Comparison of ENCODE assay signal across 8 cellular contexts in genomic region chr7:116672596-116673503, GRCh38. TPM values are rescaled to one million over a fixed set of nuclear protein-coding genes. Genes with fewer than 3 reads are reported as not detected.
DNase-seq lines count a peak whose midpoint lies in the region; ATAC-seq and TF ChIP-seq lines count a peak whose summit lies in the region.

No MANE protein-coding gene starts in this region.

- ATAC-seq in GM21723 (IDR thresholded peaks at IDR 0.05; ENCODE audit: unreplicated experiment): no peak

- H3K9me3 Mint-ChIP-seq in endothelial cell (ENCODE audit: unreplicated experiment): no peaks in the 10 kb centered on the region

- no peak overlapping the region for H3K27ac Mint-ChIP-seq in endothelial cell (ENCODE audit: unreplicated experiment)

- no peaks in the 10 kb centered on the region for H3K36me3 Mint-ChIP-seq in endothelial cell (ENCODE audit: low read depth, unreplicated experiment)

- peaks cover 40% of the 10 kb centered on the region for H3K4me1 Mint-ChIP-seq in endothelial cell (ENCODE audit: unreplicated experiment)

- H3K27me3 Mint-ChIP-seq in endothelial cell (ENCODE audit: unreplicated experiment): peaks cover 5% of the 10 kb centered on the region

- H3K9me3 ChIP-seq in NT2/D1 (ENCODE audit: insufficient read depth, low read length): no peaks in the 10 kb centered on the region; the same call in 1 of the 2 replicates
- no peaks in the 10 kb centered on the region for H3K9me3 ChIP-seq in mucosa of stomach (ENCODE audit: control insufficient read depth, low read length)

- peak; percentile 47 for DNase-seq in ELF-1 (ENCODE audit: low read depth, low spot score)
- no peak for DNase-seq in NT2/D1 (ENCODE audit: low read depth, low spot score)
- no peak for DNase-seq in endothelial cell (ENCODE audit: low spot score)
- DNase-seq in activated effector memory CD4-positive, alpha-beta T cell treated with anti-CD3 and anti-CD28 coated beads, Interleukin-2, amount 50 U/mL, for 16 hours: no peak
- DNase-seq in activated T-cell treated with anti-CD3 and anti-CD28 coated beads for 4 hours: no peak
- DNase-seq in NCI-H446 (lab: John Stamatoyannopoulos, UW): no peak

- peak overlapping the region; percentile 95 for H3K4me3 Mint-ChIP-seq in endothelial cell (ENCODE audit: unreplicated experiment)

- H3K27me3 ChIP-seq in NT2/D1 (ENCODE audit: insufficient read depth, insufficient read length) (peaks cover 41% of the 10 kb centered on the region), mucosa of stomach (ENCODE audit: control insufficient read depth, insufficient read depth, low read length) (no peaks in the 10 kb centered on the region)

- H3K9ac ChIP-seq in NT2/D1 (ENCODE audit: insufficient read length, low read depth) (peak overlapping the region; percentile 76), mucosa of stomach (ENCODE audit: low read length) (peak overlapping the region; percentile 93)

- H3K36me3 ChIP-seq in NT2/D1 (ENCODE audit: insufficient read depth, insufficient read length, low read length) (no peaks in the 10 kb centered on the region), mucosa of stomach (ENCODE audit: control insufficient read depth, insufficient read depth, low read length) (no peaks in the 10 kb centered on the region)

- H3K4me3 ChIP-seq in NT2/D1 (ENCODE audit: insufficient read length, low read depth) (peak overlapping the region; percentile 58), mucosa of stomach (ENCODE audit: low read length) (peak overlapping the region; percentile 52)

- no peak for TF ChIP-seq CTCF in endothelial cell (IDR thresholded peaks at IDR 0.05; ENCODE audit: unreplicated experiment)

- H3K4me1 ChIP-seq in NT2/D1 (ENCODE audit: insufficient read depth, insufficient read length): no peaks in the 10 kb centered on the region
- peaks cover 8% of the 10 kb centered on the region for H3K4me1 ChIP-seq in mucosa of stomach (ENCODE audit: control insufficient read depth, insufficient read depth, low read length)

RNA-seq across cellular contexts. Expression of gene MET, which starts 0.9 kb away (rescaled TPM):
- total RNA-seq in endothelial cell (ENCODE audit: unreplicated experiment): 35.1 TPM
